Comparison of ENCODE assay signal across 17 cellular contexts in genomic region chr16:72072514-72073342, GRCh38. TPM values are rescaled to one million over a fixed set of nuclear protein-coding genes. Genes with fewer than 3 reads are reported as not detected.
DNase-seq lines count a peak whose midpoint lies in the region; TF ChIP-seq lines count a peak whose summit lies in the region.
"Had no signal": no experiment of that assay in that cellular context is flagged by ENCODE, and none has a peak within 500 bp of the region (broad histone marks: within the 10 kb centered on the region; RNA-seq: fewer than 3 reads in every experiment).

No MANE protein-coding gene starts in this region.

- peak overlapping the region in 2 of 3 experiments; percentile 15 to 43; a peak in 3 of 7 replicates for H3K27ac Mint-ChIP-seq in H9
- H3K27ac Mint-ChIP-seq: activated CD4-positive, alpha-beta T cell treated with anti-CD3 and anti-CD28 coated beads, Interleukin-2, amount 10 ng/mL, durations not matched to agents 7 days and 5 days; memory B cell had no signal

- H3K4me1 ChIP-seq in H9 (ENCODE audit: insufficient read depth, low read length), result no peaks in the 10 kb centered on the region

- H3K23me2 ChIP-seq in H9 (ENCODE audit: insufficient read length, low read depth, low read length, poor library complexity, severe bottlenecking), result no peaks in the 10 kb centered on the region

- no peak overlapping the region for H2BK120ac ChIP-seq in H9 (ENCODE audit: low read depth, low read length, poor library complexity, severe bottlenecking)

- H3K4me3 Mint-ChIP-seq in H9, result no peak overlapping the region
- H3K4me3 Mint-ChIP-seq: activated CD4-positive, alpha-beta T cell treated with anti-CD3 and anti-CD28 coated beads, Interleukin-2, amount 10 ng/mL, durations not matched to agents 7 days and 5 days; memory B cell had no signal

- no CpG with 5 or more reads among the region's 12 CpGs for WGBS in H9 (ENCODE audit: extremely low coverage, insufficient read length, low lambda C conversion rate)

- H3K27ac ChIP-seq in H9 (ENCODE audit: insufficient read length, low read depth, low read length), result no peak overlapping the region
- peak overlapping the region; percentile 19 to 98 (median 90) for H3K27ac ChIP-seq in dorsolateral prefrontal cortex
- H3K27ac ChIP-seq: KMS-11 had no signal

- H2BK5ac ChIP-seq in H9 (ENCODE audit: insufficient read length, low read length), result no peak overlapping the region

- no peak overlapping the region for H4K91ac ChIP-seq in H9 (ENCODE audit: insufficient read length, low read depth, low read length)

- H2AK5ac ChIP-seq in H9 (ENCODE audit: insufficient read length, low read length), result no peak overlapping the region

- H2BK20ac ChIP-seq in H9 (ENCODE audit: low read depth, low read length, poor library complexity, severe bottlenecking), result no peak overlapping the region

- no peak overlapping the region for H4K8ac ChIP-seq in H9 (replicated peaks; ENCODE audit: insufficient read length, low read depth, low read length)

- no peak overlapping the region for H3K23ac ChIP-seq in H9 (ENCODE audit: insufficient read length, low read depth, low read length)

- no peak overlapping the region for H3K18ac ChIP-seq in H9 (ENCODE audit: insufficient read length, low read depth, low read length)

- H3K36me3 Mint-ChIP-seq in H9 (ENCODE audit: insufficient read depth in 1 of 3, low read depth in 3 of 3), result no peaks in the 10 kb centered on the region; a peak in 1 of 7 replicates

- TF ChIP-seq CTCF in H9 (conservative IDR thresholded peaks at IDR 0.05), result no peak
- TF ChIP-seq CTCF in dorsolateral prefrontal cortex (IDR thresholded peaks at IDR 0.05 in 54 of 56, conservative IDR thresholded peaks at IDR 0.05 in 2 of 56; ENCODE audit: low read depth in 1 of 56, partially characterized antibody in 56 of 56), result no peak

- no peaks in the 10 kb centered on the region for H3K9me3 ChIP-seq in H9 (ENCODE audit: control insufficient read depth, low read depth, low read length)
- H3K9me3 ChIP-seq: right lobe of liver had no signal

- DNase-seq in H9, result peak; percentile 56
- no peak for DNase-seq in dorsolateral prefrontal cortex
- DNase-seq in iris pigment epithelial cell (ENCODE audit: low read depth), result peak; percentile 5
- DNase-seq in pulmonary artery endothelial cell (ENCODE audit: low read depth, low spot score), result peak; percentile 19
- no peak for DNase-seq in NCI-H524 treated with DMSO at 0.1 percent for 48 hours (lab: John Stamatoyannopoulos, UW)
- DNase-seq in NCI-H1417 treated with DMSO at 0.1 percent for 48 hours (lab: John Stamatoyannopoulos, UW), result no peak
- DNase-seq in NCI-H1092 (lab: John Stamatoyannopoulos, UW), result no peak
- no peak for DNase-seq in ureter (ENCODE audit: low spot score)
- DNase-seq: activated CD4-positive, alpha-beta T cell treated with anti-CD3 and anti-CD28 coated beads, Interleukin-2, amount 10 ng/mL, durations not matched to agents 7 days and 5 days; activated effector memory CD4-positive, alpha-beta T cell treated with Interleukin-2 at 50 U/mL for 16 hours; NCI-H187 treated with DMSO at 0.1 percent for 48 hours; right lobe of liver had no signal

- no peak overlapping the region for H2BK12ac ChIP-seq in H9 (ENCODE audit: insufficient read length, low read depth, low read length)

- intact Hi-C loops in dorsolateral prefrontal cortex (cut with DNase I), result loop anchor here in 1 of 2 donors (2.0 kb wide), 1 partner anchor 20 kb away; the partner anchor contains the start of genes DHX38 and TXNL4B

- H3K27me3 ChIP-seq in H9 (ENCODE audit: insufficient read depth, low read length) (no peaks in the 10 kb centered on the region), dorsolateral prefrontal cortex (no peaks in the 10 kb centered on the region)
- H3K27me3 ChIP-seq: right lobe of liver had no signal

- H3K14ac ChIP-seq in H9 (ENCODE audit: insufficient read depth, low read length), result no peak overlapping the region

- no peaks in the 10 kb centered on the region for H3K9me3 Mint-ChIP-seq in H9
- H3K9me3 Mint-ChIP-seq: activated CD4-positive, alpha-beta T cell treated with anti-CD3 and anti-CD28 coated beads, Interleukin-2, amount 10 ng/mL, durations not matched to agents 7 days and 5 days; memory B cell had no signal

- no peak overlapping the region for H2AFZ ChIP-seq in H9 (ENCODE audit: low read length)

- peaks cover 5 to 8% of the 10 kb centered on the region in 2 experiments; a peak in 2 of 4 replicates for H3K4me1 Mint-ChIP-seq in H9
- H3K4me1 Mint-ChIP-seq: activated CD4-positive, alpha-beta T cell treated with anti-CD3 and anti-CD28 coated beads, Interleukin-2, amount 10 ng/mL, durations not matched to agents 7 days and 5 days; memory B cell had no signal

- H4K20me1 ChIP-seq in H9 (ENCODE audit: control insufficient read depth, insufficient read depth, insufficient read length), result no peaks in the 10 kb centered on the region

- H3T11ph ChIP-seq in H9 (ENCODE audit: low read length), result no peak overlapping the region

- H4K5ac ChIP-seq in H9 (ENCODE audit: insufficient read length, low read depth, low read length), result no peak overlapping the region

- H3K27me3 Mint-ChIP-seq in H9 (ENCODE audit: low read depth), result peaks cover 2% of the 10 kb centered on the region; the same call in 1 of the 2 replicates
- H3K27me3 Mint-ChIP-seq: activated CD4-positive, alpha-beta T cell treated with anti-CD3 and anti-CD28 coated beads, Interleukin-2, amount 10 ng/mL, durations not matched to agents 7 days and 5 days; memory B cell had no signal

- no peaks in the 10 kb centered on the region for H3K79me2 ChIP-seq in H9 (ENCODE audit: insufficient read depth, low read length)

- no peaks in the 10 kb centered on the region for H3K79me1 ChIP-seq in H9 (ENCODE audit: insufficient read depth, low read depth, low read length, poor library complexity, severe bottlenecking)

- H3K4me3 ChIP-seq in dorsolateral prefrontal cortex, result peak overlapping the region in 30 of 59 donors; percentile 1 to 49 (median 18)
- H3K4me3 ChIP-seq: right lobe of liver had no signal

- H3K9ac ChIP-seq in H9 (ENCODE audit: extremely low read depth, insufficient read length, low read length), result no peak overlapping the region
- H3K9ac ChIP-seq: KMS-11 had no signal

- H3K4ac ChIP-seq in H9 (ENCODE audit: low read depth, low read length), result no peak overlapping the region

- H3K56ac ChIP-seq in H9 (ENCODE audit: insufficient read length, low read depth, low read length), result no peak overlapping the region

- H2BK15ac ChIP-seq in H9 (ENCODE audit: low read depth, low read length), result no peak overlapping the region

- H3K4me2 ChIP-seq in H9 (ENCODE audit: insufficient read depth, insufficient read length, low read length), result no peak overlapping the region
- H3K4me2 ChIP-seq: KMS-11 had no signal

RNA-seq across cellular contexts. Expression of gene HPR, which starts 9.7 kb away (rescaled TPM):
- total RNA-seq in H9 (2021) (not detected in 2 replicates), dorsolateral prefrontal cortex (10 to 100 TPM in 20 of 120 experiments, 1 to 10 TPM in 99, not detected in 1; 1.2 to 22.9 (median 4.2) TPM), pulmonary artery endothelial cell (not detected in 2 replicates), ureter (not detected)
- total RNA-seq: activated CD4-positive, alpha-beta T cell treated with anti-CD3 and anti-CD28 coated beads, Interleukin-2, amount 10 ng/mL, durations not matched to agents 7 days and 5 days; chondrocyte; Daoy; urinary bladder had no signal

RNA-seq across cellular contexts. Expression of gene HP, which starts 18.4 kb away (rescaled TPM):
- total RNA-seq in H9 (2021) (not detected in 2 replicates), dorsolateral prefrontal cortex (10 to 100 TPM in 1 of 120 experiments, 1 to 10 TPM in 62, under 1 TPM in 11, not detected in 46; 0.40 to 11.4 (median 1.9) TPM), pulmonary artery endothelial cell (not detected in 2 replicates), ureter (3.9 TPM)
- total RNA-seq: activated CD4-positive, alpha-beta T cell treated with anti-CD3 and anti-CD28 coated beads, Interleukin-2, amount 10 ng/mL, durations not matched to agents 7 days and 5 days; chondrocyte; Daoy had no signal

RNA-seq across cellular contexts. Expression of gene TXNL4B, which starts 20.7 kb away (rescaled TPM):
- total RNA-seq in H9 (2021) (9.9 and 10.3 TPM in 2 replicates), dorsolateral prefrontal cortex (10 to 100 TPM in 118 of 120 experiments, 1 to 10 TPM in 2; 6.8 to 28.6 (median 18.1) TPM), pulmonary artery endothelial cell (4.0 and 9.1 TPM in 2 replicates), ureter (13.9 TPM)

RNA-seq across cellular contexts. Expression of gene DHX38, which starts 20.9 kb away (rescaled TPM):
- 60.5 and 64.2 TPM in 2 replicates for total RNA-seq in H9 (2021)
- total RNA-seq in dorsolateral prefrontal cortex, result 10 to 100 TPM; 14.9 to 69.2 (median 49.3) TPM
- total RNA-seq in pulmonary artery endothelial cell, result 96.2 and 125 TPM in 2 replicates
- 50.1 TPM for total RNA-seq in ureter

Comparison
In these comparisons a context has a peak if more than half of its experiments do, and no peak if none do; other contexts are left out.
1. DNase-seq: peak in H9 (single experiment), iris pigment epithelial cell (single experiment) and pulmonary artery endothelial cell (single experiment); none in dorsolateral prefrontal cortex (0 of 10), NCI-H524 treated with DMSO at 0.1 percent for 48 hours (single experiment), NCI-H1417 treated with DMSO at 0.1 percent for 48 hours (single experiment), NCI-H1092 (single experiment) and ureter (single experiment).